ENCODE assay signal across 18 cellular contexts in genomic region chr9:81549500-81550206, GRCh38.
DNase-seq lines count a peak whose midpoint lies in the region; ATAC-seq and TF ChIP-seq lines count a peak whose summit lies in the region.
"Had no signal": no experiment of that assay in that cellular context is flagged by ENCODE, and none has a peak within 500 bp of the region (broad histone marks: within the 10 kb centered on the region; RNA-seq: fewer than 3 reads in every experiment).

No MANE protein-coding gene starts in this region.

- 0 out of 2 replicates have a peak overlapping the region, but pooled peaks have one; percentile 26 for H3K4me3 ChIP-seq in HUES48 (ENCODE audit: low read depth, low read length)
- no peak overlapping the region for H3K4me3 ChIP-seq in colonic mucosa
- no peak overlapping the region for H3K4me3 ChIP-seq in liver (ENCODE audit: low read depth in 1 of 3, low read length in 3 of 3)
- no peak overlapping the region for H3K4me3 ChIP-seq in upper lobe of right lung
- H3K4me3 ChIP-seq in gastroesophageal sphincter: no peak overlapping the region
- no peak overlapping the region for H3K4me3 ChIP-seq in esophagus muscularis mucosa
- H3K4me3 ChIP-seq: right atrium auricular region had no signal

- H3K9ac ChIP-seq in HUES48 (ENCODE audit: low read depth, low read length) (no peak overlapping the region), colonic mucosa (ENCODE audit: low read depth in 2 of 2, low read length in 2 of 2) (no peak overlapping the region), liver (ENCODE audit: low read depth in 1 of 2, low read length in 2 of 2) (no peak overlapping the region)

- TF ChIP-seq EP300 in gastroesophageal sphincter (IDR thresholded peaks at IDR 0.05) (no peak), esophagus muscularis mucosa (IDR thresholded peaks at IDR 0.05) (no peak)

- H3K27me3 Mint-ChIP-seq in activated CD4-positive, alpha-beta T cell treated with anti-CD3 and anti-CD28 coated beads, Interleukin-2, amount 10 ng/mL, durations not matched to agents 24 days and 14 days: no peaks in the 10 kb centered on the region
- H3K27me3 Mint-ChIP-seq: CD4-positive, alpha-beta memory T cell had no signal

- no peaks in the 10 kb centered on the region for H3K9me3 Mint-ChIP-seq in activated CD4-positive, alpha-beta T cell treated with anti-CD3 and anti-CD28 coated beads, Interleukin-2, amount 10 ng/mL, durations not matched to agents 24 days and 14 days
- H3K9me3 Mint-ChIP-seq: HFFc6; mesothelial cell of epicardium; stimulated activated naive CD8-positive, alpha-beta T cell treated with anti-CD3 and anti-CD28 coated beads, Interleukin-15, amount 100 ng/mL, for 72 hours had no signal

- peak in 1 of 2 donors; percentile 46 for TF ChIP-seq RAD21 in liver (IDR thresholded peaks at IDR 0.05)

- TF ChIP-seq CTCF in C4-2B (conservative IDR thresholded peaks at IDR 0.05) (no peak), colonic mucosa (IDR thresholded peaks at IDR 0.05) (no peak), liver (IDR thresholded peaks at IDR 0.05; ENCODE audit: low read depth, low read length, missing input control) (no peak), upper lobe of right lung (IDR thresholded peaks at IDR 0.05) (no peak), gastroesophageal sphincter (IDR thresholded peaks at IDR 0.05) (no peak), esophagus muscularis mucosa (IDR thresholded peaks at IDR 0.05) (no peak)

- no peaks in the 10 kb centered on the region for H3K9me3 ChIP-seq in HUES48 (ENCODE audit: control insufficient read depth, insufficient read depth, low read length)
- H3K9me3 ChIP-seq in colonic mucosa: no peaks in the 10 kb centered on the region
- H3K9me3 ChIP-seq in liver (ENCODE audit: control insufficient read depth in 4 of 4, low read length in 3 of 4): no peaks in the 10 kb centered on the region
- no peaks in the 10 kb centered on the region for H3K9me3 ChIP-seq in upper lobe of right lung
- no peaks in the 10 kb centered on the region for H3K9me3 ChIP-seq in gastroesophageal sphincter
- no peaks in the 10 kb centered on the region for H3K9me3 ChIP-seq in esophagus muscularis mucosa
- H3K9me3 ChIP-seq: neutrophil, right atrium auricular region had no signal

- no peak overlapping the region for H3K27ac Mint-ChIP-seq in activated CD4-positive, alpha-beta T cell treated with anti-CD3 and anti-CD28 coated beads, Interleukin-2, amount 10 ng/mL, durations not matched to agents 24 days and 14 days
- H3K27ac Mint-ChIP-seq: CD4-positive, alpha-beta memory T cell; HFFc6; mesothelial cell of epicardium; stimulated activated naive CD8-positive, alpha-beta T cell treated with anti-CD3 and anti-CD28 coated beads, Interleukin-15, amount 100 ng/mL, for 72 hours had no signal

- H3K27ac ChIP-seq in C4-2B (peak overlapping the region; percentile 76; the same call in 1 of the 2 replicates), HUES48 (ENCODE audit: low read depth, low read length) (peak overlapping the region; percentile 71), colonic mucosa (peak overlapping the region; percentile 28), liver (ENCODE audit: low read depth in 1 of 2, low read length in 2 of 2) (peak overlapping the region; percentile 15 to 35), upper lobe of right lung (no peak overlapping the region), gastroesophageal sphincter (no peak overlapping the region), esophagus muscularis mucosa (replicated peaks in 1 of 4) (no peak overlapping the region)
- H3K27ac ChIP-seq: epithelial cell of prostate, neutrophil, right atrium auricular region had no signal

- no peak overlapping the region for H3K4me3 Mint-ChIP-seq in activated CD4-positive, alpha-beta T cell treated with anti-CD3 and anti-CD28 coated beads, Interleukin-2, amount 10 ng/mL, durations not matched to agents 24 days and 14 days
- H3K4me3 Mint-ChIP-seq: CD4-positive, alpha-beta memory T cell; HFFc6; mesothelial cell of epicardium; stimulated activated naive CD8-positive, alpha-beta T cell treated with anti-CD3 and anti-CD28 coated beads, Interleukin-15, amount 100 ng/mL, for 72 hours had no signal

- no peaks in the 10 kb centered on the region for H3K36me3 Mint-ChIP-seq in activated CD4-positive, alpha-beta T cell treated with anti-CD3 and anti-CD28 coated beads, Interleukin-2, amount 10 ng/mL, durations not matched to agents 24 days and 14 days (ENCODE audit: low read depth)
- H3K36me3 Mint-ChIP-seq: CD4-positive, alpha-beta memory T cell; mesothelial cell of epicardium had no signal

- peaks cover 56% of the 10 kb centered on the region for H3K4me1 ChIP-seq in HUES48 (ENCODE audit: control insufficient read depth, insufficient read depth, low read length)
- H3K4me1 ChIP-seq in colonic mucosa: no peaks in the 10 kb centered on the region
- peaks cover 13 to 36% (median 28%) of the 10 kb centered on the region in 4 donors for H3K4me1 ChIP-seq in liver (ENCODE audit: control insufficient read depth in 4 of 4, insufficient read depth in 4 of 4, low read length in 3 of 4)
- no peaks in the 10 kb centered on the region for H3K4me1 ChIP-seq in upper lobe of right lung
- no peaks in the 10 kb centered on the region for H3K4me1 ChIP-seq in gastroesophageal sphincter
- peaks cover 0 to 10% (median 5%) of the 10 kb centered on the region in 4 donors for H3K4me1 ChIP-seq in esophagus muscularis mucosa
- H3K4me1 ChIP-seq: right atrium auricular region had no signal

- no peaks in the 10 kb centered on the region for H3K27me3 ChIP-seq in HUES48 (ENCODE audit: control insufficient read depth, insufficient read depth, low read length)
- no peaks in the 10 kb centered on the region for H3K27me3 ChIP-seq in colonic mucosa
- no peaks in the 10 kb centered on the region for H3K27me3 ChIP-seq in liver (ENCODE audit: control insufficient read depth in 4 of 4, insufficient read depth in 4 of 4, low read length in 3 of 4)
- H3K27me3 ChIP-seq in upper lobe of right lung: peaks cover 13% of the 10 kb centered on the region
- H3K27me3 ChIP-seq in gastroesophageal sphincter: no peaks in the 10 kb centered on the region
- no peaks in the 10 kb centered on the region for H3K27me3 ChIP-seq in esophagus muscularis mucosa
- H3K27me3 ChIP-seq: neutrophil, right atrium auricular region had no signal

- 29% methylated on average over 6 of the region's 6 CpGs for WGBS in liver
- 73% methylated on average over 5 to 6 of the region's 6 CpGs for WGBS in gastroesophageal sphincter (ENCODE audit: low coverage in 1 of 2), 2 donors
- WGBS in esophagus muscularis mucosa: 78% methylated on average over 6 of the region's 6 CpGs

- ATAC-seq in upper lobe of right lung: no peak
- no peak for ATAC-seq in gastroesophageal sphincter
- ATAC-seq: stimulated activated naive CD8-positive, alpha-beta T cell treated with anti-CD3 and anti-CD28 coated beads, Interleukin-15, amount 100 ng/mL, for 72 hours had no signal

- H3K36me3 ChIP-seq in HUES48 (ENCODE audit: control insufficient read depth, insufficient read depth, low read length) (no peaks in the 10 kb centered on the region), colonic mucosa (no peaks in the 10 kb centered on the region), liver (ENCODE audit: control insufficient read depth in 4 of 4, insufficient read depth in 3 of 4, low read depth in 1 of 4, low read length in 3 of 4) (no peaks in the 10 kb centered on the region), upper lobe of right lung (no peaks in the 10 kb centered on the region), gastroesophageal sphincter (no peaks in the 10 kb centered on the region), esophagus muscularis mucosa (no peaks in the 10 kb centered on the region)
- H3K36me3 ChIP-seq: neutrophil, right atrium auricular region had no signal

- TF ChIP-seq POLR2A in gastroesophageal sphincter (IDR thresholded peaks at IDR 0.05): no peak
- TF ChIP-seq POLR2A in esophagus muscularis mucosa (IDR thresholded peaks at IDR 0.05; ENCODE audit: low read depth): no peak

- DNase-seq in colonic mucosa (peak; percentile 45), upper lobe of right lung (no peak), esophagus muscularis mucosa (ENCODE audit: extremely low spot score) (no peak)
- DNase-seq in activated CD4-positive, alpha-beta T cell treated with anti-CD3 and anti-CD28 coated beads, Interleukin-2, amount 10 ng/mL, durations not matched to agents 24 days and 14 days: no peak
- DNase-seq: activated CD4-positive, alpha-beta T cell treated with anti-CD3 and anti-CD28 coated beads, Interleukin-2, amount 50 U/mL, for 48 hours; activated naive CD4-positive, alpha-beta T cell treated with anti-CD3 and anti-CD28 coated beads, Interleukin-2, amount 50 U/mL, for 16 hours; CD4-positive, alpha-beta memory T cell; HFFc6; NCI-H774; stimulated activated naive CD8-positive, alpha-beta T cell treated with anti-CD3 and anti-CD28 coated beads, Interleukin-15, amount 100 ng/mL, for 72 hours had no signal

- H3K4me1 Mint-ChIP-seq in activated CD4-positive, alpha-beta T cell treated with anti-CD3 and anti-CD28 coated beads, Interleukin-2, amount 10 ng/mL, durations not matched to agents 24 days and 14 days: no peaks in the 10 kb centered on the region
- H3K4me1 Mint-ChIP-seq: CD4-positive, alpha-beta memory T cell; stimulated activated naive CD8-positive, alpha-beta T cell treated with anti-CD3 and anti-CD28 coated beads, Interleukin-15, amount 100 ng/mL, for 72 hours had no signal

- intact Hi-C loops in colonic mucosa (cut with DNase I): no loop called here
- intact Hi-C loops in upper lobe of right lung (cut with DNase I): no loop called here
- intact Hi-C loops in activated CD4-positive, alpha-beta T cell treated with anti-CD3 and anti-CD28 coated beads, Interleukin-2, amount 10 ng/mL, durations not matched to agents 24 days and 14 days (cut with micrococcal nuclease): no loop called here
- intact Hi-C loops in esophagus muscularis mucosa (cut with DNase I): loop anchor here (10.0 kb wide), 1 partner anchor 945 kb away; no protein-coding TSS in a partner anchor

TF ChIP-seq in liver, 16 proteins besides CTCF, POLR2A, EP300 and RAD21 (continues in another document):
- TF ChIP-seq FOXA1 (IDR thresholded peaks at IDR 0.05) (no peak), MAX (IDR thresholded peaks at IDR 0.05) (peak; percentile 89), NR2F2 (IDR thresholded peaks at IDR 0.05) (peak; percentile 60), EGR1 (IDR thresholded peaks at IDR 0.05; ENCODE audit: low read depth in 2 of 2) (peak in 1 of 2 donors; percentile 66), ATF3 (IDR thresholded peaks at IDR 0.05) (no peak), FOXA2 (IDR thresholded peaks at IDR 0.05) (no peak), JUND (IDR thresholded peaks at IDR 0.05) (peak; percentile 46 to 70), GABPA (IDR thresholded peaks at IDR 0.05 in 1 of 2, conservative IDR thresholded peaks at IDR 0.05 in 1 of 2) (peak in 1 of 2 donors; percentile 18), YY1 (IDR thresholded peaks at IDR 0.05) (peak; percentile 66)

Comparison
In these comparisons a context has a peak if more than half of its experiments do, and no peak if none do; other contexts are left out.
1. H3K27ac ChIP-seq: peak in C4-2B (single experiment), HUES48 (single experiment), colonic mucosa (single experiment) and liver (2 of 2); none in upper lobe of right lung (single experiment), gastroesophageal sphincter (0 of 4) and esophagus muscularis mucosa (0 of 4).